In the genomic region with DNA sequence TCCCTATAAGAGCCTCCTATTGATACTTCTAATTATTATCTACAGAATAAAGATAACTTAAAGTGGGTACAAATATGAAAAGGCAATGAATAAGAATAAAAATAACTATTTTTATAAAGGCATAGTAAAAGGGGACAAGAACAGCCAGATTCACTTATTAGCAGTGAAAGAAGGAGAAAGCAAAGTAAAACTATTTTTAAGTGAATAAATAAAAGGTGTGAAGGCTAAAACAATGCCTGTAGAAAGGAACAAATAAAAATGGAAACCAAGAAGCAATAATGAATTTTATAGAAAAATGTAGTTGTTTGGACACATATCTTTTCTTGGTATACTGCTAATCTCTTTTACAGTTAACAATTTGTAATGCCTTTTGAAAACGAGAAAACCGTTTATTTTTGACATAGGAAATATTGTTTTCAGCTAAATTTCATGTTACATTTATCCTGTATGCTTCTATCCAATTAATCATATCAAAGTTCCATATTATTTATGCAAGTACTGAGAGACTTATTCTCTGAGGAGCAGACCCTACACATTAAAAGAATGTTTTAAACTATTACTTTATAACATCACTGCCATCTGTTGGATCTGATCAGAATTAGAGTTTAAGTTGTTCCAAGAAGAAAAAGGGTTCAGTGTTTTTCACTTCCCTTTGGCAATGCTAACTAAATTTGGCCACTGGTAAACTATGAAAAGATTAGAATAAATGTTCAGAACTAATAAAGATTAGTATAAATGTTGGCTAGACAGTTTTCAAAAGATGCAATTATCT, we compare ENCODE assay signal across 9 cellular contexts.
DNase-seq lines count a peak whose midpoint lies in the region; ATAC-seq lines count a peak whose summit lies in the region.
"Had no signal": no experiment of that assay in that cellular context is flagged by ENCODE, and none has a peak within 500 bp of the region (broad histone marks: within the 10 kb centered on the region; RNA-seq: fewer than 3 reads in every experiment).

No MANE protein-coding gene starts in this region.

- peak; percentile 22 for DNase-seq in NCI-H1092 treated with DMSO at 0.1 percent for 48 hours (lab: John Stamatoyannopoulos, UW)
- DNase-seq in NCI-H1092 (lab: John Stamatoyannopoulos, UW): no peak
- peak; percentile 69 for DNase-seq in RKO (ENCODE audit: low spot score)
- peak; percentile 56 for DNase-seq in foreskin melanocyte
- DNase-seq in substantia nigra (lab: John Stamatoyannopoulos, UW): no peak
- DNase-seq in NCI-H524 treated with DMSO at 0.1 percent for 48 hours (lab: John Stamatoyannopoulos, UW): no peak

- H3K27ac ChIP-seq in substantia nigra (ENCODE audit: low read depth, low read length, poor library complexity, severe bottlenecking): peak overlapping the region; percentile 27
- H3K27ac ChIP-seq: BLaER1 treated with 17β-estradiol and CSF1 and Interleukin-3, amounts not matched to agents 10 nM and 100 nM had no signal

- ATAC-seq in HG03196 (IDR thresholded peaks at IDR 0.05; ENCODE audit: unreplicated experiment) (peak; percentile 58), HG03439 (IDR thresholded peaks at IDR 0.05; ENCODE audit: unreplicated experiment) (no peak)

Comparison
In these comparisons a context has a peak if more than half of its experiments do, and no peak if none do; other contexts are left out.
1. DNase-seq: peak in NCI-H1092 treated with DMSO at 0.1 percent for 48 hours (single experiment), RKO (single experiment) and foreskin melanocyte (single experiment); none in NCI-H1092 (single experiment), substantia nigra (0 of 49) and NCI-H524 treated with DMSO at 0.1 percent for 48 hours (single experiment).